ENCODE assay signal across 8 cellular contexts in genomic region chr2:121530563-121531334, GRCh38. TPM values are rescaled to one million over a fixed set of nuclear protein-coding genes. Genes with fewer than 3 reads are reported as not detected.
DNase-seq lines count a peak whose midpoint lies in the region; ATAC-seq and TF ChIP-seq lines count a peak whose summit lies in the region.

RNU4ATAC (plus strand) TSS chr2:121530880.

- intact Hi-C loops in Panc1 (cut with micrococcal nuclease; ENCODE audit: unreplicated experiment) = loop anchor here (2.0 to 5.0 kb wide), 2 partner anchors 122 to 188 kb away; no protein-coding TSS in a partner anchor
- intact Hi-C loops in naive thymus-derived CD4-positive, alpha-beta T cell (cut with micrococcal nuclease) = loop anchor here (1.0 to 5.0 kb wide), 10 partner anchors 66 to 1852 kb away; partner anchors contain the start of genes CLASP1 (in 2 of the 2), NIFK (in 2 of the 2), TSN (in 2 of the 2) and TMEM177 (in 1 of the 2)

- H3K36me3 Mint-ChIP-seq in naive thymus-derived CD4-positive, alpha-beta T cell = peaks cover 0 to 17% (median 5%) of the 10 kb centered on the region in 5 donors
- peaks cover 32 to 46% of the 10 kb centered on the region in 2 donors for H3K36me3 Mint-ChIP-seq in stimulated activated naive B cell treated with anti-CD40 and anti-IgM and Interleukin-4, amounts not matched to agents 10 μg/mL and 1 μg/mL and 100 μg/mL, for 72 hours

- peak within 1 kb of the TSS; percentile 93 for H3K9ac ChIP-seq in fibroblast of lung (ENCODE audit: insufficient read depth, low read length)

- H3K27me3 ChIP-seq in Panc1 (ENCODE audit: control insufficient read depth, insufficient read depth, low read length) (no peaks in the 10 kb centered on the region), fibroblast of lung (ENCODE audit: control insufficient read depth, insufficient read depth, low read length) (no peaks in the 10 kb centered on the region)
- H3K27me3 ChIP-seq in naive thymus-derived CD4-positive, alpha-beta T cell (ENCODE audit: control insufficient read depth in 2 of 2, insufficient read depth in 2 of 2, low read length in 2 of 2) = no peaks in the 10 kb centered on the region

- peaks cover 0 to 4% (median 0%) of the 10 kb centered on the region in 11 donors for H3K9me3 Mint-ChIP-seq in naive thymus-derived CD4-positive, alpha-beta T cell
- no peaks in the 10 kb centered on the region for H3K9me3 Mint-ChIP-seq in stimulated activated naive B cell treated with anti-CD40 and anti-IgM and Interleukin-4, amounts not matched to agents 10 μg/mL and 1 μg/mL and 100 μg/mL, for 72 hours

- peaks cover 5% of the 10 kb centered on the region; the same call in 1 of the 2 replicates for H3K36me3 ChIP-seq in Panc1 (ENCODE audit: control insufficient read depth, insufficient read depth, low read length)
- no peaks in the 10 kb centered on the region for H3K36me3 ChIP-seq in fibroblast of lung (ENCODE audit: control insufficient read depth, insufficient read depth, low read length)
- H3K36me3 ChIP-seq in naive thymus-derived CD4-positive, alpha-beta T cell (ENCODE audit: control insufficient read depth in 2 of 3, insufficient read depth in 3 of 3, low read length in 3 of 3) = peaks cover 0 to 6% (median 0%) of the 10 kb centered on the region in 3 experiments

- BruUV-seq in Panc1 (replicated peaks; lab: Mats Ljungman, UMichigan) = TSS peak; percentile 100

- ATAC-seq in GM21717 (IDR thresholded peaks at IDR 0.05; ENCODE audit: unreplicated experiment) (peak; percentile 78), Panc1 (peak; percentile 88)
- ATAC-seq in naive thymus-derived CD4-positive, alpha-beta T cell = peak; percentile 90
- peak; percentile 80 to 83 for ATAC-seq in stimulated activated naive B cell treated with anti-CD40 and anti-IgM and Interleukin-4, amounts not matched to agents 10 μg/mL and 1 μg/mL and 100 μg/mL, for 72 hours (replicated peaks)

- peak; percentile 98 for DNase-seq in DMS79 treated with DMSO at 0.1 percent for 48 hours (lab: John Stamatoyannopoulos, UW)
- DNase-seq in KBM-7 = peak; percentile 98
- peak; percentile 99 for DNase-seq in Panc1 (ENCODE audit: low read depth, low spot score)
- peak; percentile 75 for DNase-seq in activated T-helper 1 cell treated with Interleukin-2 at 50 U/mL for 16 hours (ENCODE audit: low read depth)
- DNase-seq in fibroblast of lung (ENCODE audit: low read depth in 2 of 2) = peak; percentile 99 to 100
- peak; percentile 79 to 93 (median 89) for DNase-seq in naive thymus-derived CD4-positive, alpha-beta T cell
- peak; percentile 87 for DNase-seq in stimulated activated naive B cell treated with anti-CD40 and anti-IgM and Interleukin-4, amounts not matched to agents 10 μg/mL and 1 μg/mL and 100 μg/mL, for 72 hours

- H3K27ac ChIP-seq in Panc1 (ENCODE audit: low read length) = peak within 1 kb of the TSS; percentile 96
- peak within 1 kb of the TSS; percentile 97 for H3K27ac ChIP-seq in fibroblast of lung (ENCODE audit: insufficient read depth, low read length)
- peak within 1 kb of the TSS; percentile 98 for H3K27ac ChIP-seq in naive thymus-derived CD4-positive, alpha-beta T cell (ENCODE audit: low read depth, low read length)

- H3K27me3 Mint-ChIP-seq in naive thymus-derived CD4-positive, alpha-beta T cell = no peaks in the 10 kb centered on the region
- no peaks in the 10 kb centered on the region for H3K27me3 Mint-ChIP-seq in stimulated activated naive B cell treated with anti-CD40 and anti-IgM and Interleukin-4, amounts not matched to agents 10 μg/mL and 1 μg/mL and 100 μg/mL, for 72 hours

- H3K9me3 ChIP-seq in Panc1 (ENCODE audit: control insufficient read depth, insufficient read depth, low read depth, low read length) (no peaks in the 10 kb centered on the region), fibroblast of lung (ENCODE audit: control insufficient read depth, insufficient read depth, low read depth, low read length) (no peaks in the 10 kb centered on the region)
- H3K9me3 ChIP-seq in naive thymus-derived CD4-positive, alpha-beta T cell (ENCODE audit: control insufficient read depth in 2 of 3, low read length in 3 of 3) = no peaks in the 10 kb centered on the region

- H3K4me3 ChIP-seq in Panc1 (ENCODE audit: low read depth in 2 of 2, low read length in 2 of 2) (peak within 1 kb of the TSS; percentile 79 to 80), fibroblast of lung (replicated peaks in 1 of 4; ENCODE audit: control extremely low read depth in 1 of 4, insufficient read depth in 1 of 4, low read depth in 3 of 4, low read length in 4 of 4) (peak within 1 kb of the TSS; percentile 71 to 87 (median 74))
- H3K4me3 ChIP-seq in naive thymus-derived CD4-positive, alpha-beta T cell (ENCODE audit: low read length) = peak within 1 kb of the TSS; percentile 99

- in situ Hi-C loops in KBM-7 (cut with MboI; ENCODE audit: low pct_unique_long_range_greater_than_20kb, low sequenced_read_pairs) = no loop called here
- in situ Hi-C loops in Panc1 (cut with HindIII; ENCODE audit: low pct_unique_long_range_greater_than_20kb, low sequenced_read_pairs) = no loop called here

- H3K79me2 ChIP-seq in fibroblast of lung (ENCODE audit: control insufficient read depth, insufficient read depth, low read length) = peaks cover 22% of the 10 kb centered on the region

- peaks cover 19 to 64% (median 45%) of the 10 kb centered on the region in 7 donors for H3K4me1 Mint-ChIP-seq in naive thymus-derived CD4-positive, alpha-beta T cell
- peaks cover 33 to 67% of the 10 kb centered on the region in 2 donors for H3K4me1 Mint-ChIP-seq in stimulated activated naive B cell treated with anti-CD40 and anti-IgM and Interleukin-4, amounts not matched to agents 10 μg/mL and 1 μg/mL and 100 μg/mL, for 72 hours

- H3K4me1 ChIP-seq in Panc1 (ENCODE audit: control insufficient read depth, insufficient read depth, low read length) (peaks cover 32% of the 10 kb centered on the region), fibroblast of lung (ENCODE audit: control insufficient read depth, extremely low read depth, insufficient read depth, low read length) (no peaks in the 10 kb centered on the region)
- H3K4me1 ChIP-seq in naive thymus-derived CD4-positive, alpha-beta T cell (ENCODE audit: control insufficient read depth in 2 of 2, insufficient read depth in 2 of 2, low read length in 2 of 2) = peaks cover 9 to 11% of the 10 kb centered on the region in 2 donors

- H3K27ac Mint-ChIP-seq in naive thymus-derived CD4-positive, alpha-beta T cell = peak within 1 kb of the TSS; percentile 95 to 100 (median 99)
- H3K27ac Mint-ChIP-seq in stimulated activated naive B cell treated with anti-CD40 and anti-IgM and Interleukin-4, amounts not matched to agents 10 μg/mL and 1 μg/mL and 100 μg/mL, for 72 hours = peak within 1 kb of the TSS; percentile 98

- CTCF ChIA-PET in Panc1 (lab: Charles Lee) = interaction anchor here (0.5 to 1.2 kb wide), 3 partner anchors 69 to 297 kb away, joined by 3 read pairs; no protein-coding TSS in a partner anchor
- CTCF ChIA-PET in naive thymus-derived CD4-positive, alpha-beta T cell (lab: Charles Lee) = interaction anchor here (0.5 to 1.4 kb wide), 12 partner anchors 9 to 456 kb away, joined by 3 to 6 read pairs (median 3); partner anchors contain the start of gene CLASP1

- H3K4me2 ChIP-seq in fibroblast of lung (ENCODE audit: extremely low read depth, insufficient read depth, low read length) = peak within 1 kb of the TSS; percentile 80

- peak within 1 kb of the TSS; percentile 85 to 99 (median 96) for H3K4me3 Mint-ChIP-seq in naive thymus-derived CD4-positive, alpha-beta T cell
- peak within 1 kb of the TSS; percentile 94 to 96 for H3K4me3 Mint-ChIP-seq in stimulated activated naive B cell treated with anti-CD40 and anti-IgM and Interleukin-4, amounts not matched to agents 10 μg/mL and 1 μg/mL and 100 μg/mL, for 72 hours

- POLR2A ChIA-PET in Panc1 (lab: Charles Lee) = interaction anchor here (0.5 to 1.8 kb wide), 5 partner anchors 118 to 225 kb away, joined by 4 to 12 read pairs (median 6); partner anchors contain the start of genes CLASP1 and TSN
- POLR2A ChIA-PET in naive thymus-derived CD4-positive, alpha-beta T cell (lab: Charles Lee) = interaction anchor here (0.6 to 4.2 kb wide), 16 partner anchors 10 to 1836 kb away, joined by 3 to 64 read pairs (median 6); partner anchors contain the start of genes CLASP1, NIFK and TSN

- no peaks in the 10 kb centered on the region for H4K20me1 ChIP-seq in fibroblast of lung (ENCODE audit: control insufficient read depth, extremely low read depth, insufficient read depth, low read length)

- peak within 1 kb of the TSS; percentile 81 for H2AFZ ChIP-seq in fibroblast of lung (ENCODE audit: low read length)

- peak; percentile 58 for TF ChIP-seq CTCF in Panc1 (IDR thresholded peaks at IDR 0.05)
- peak; percentile 53 to 67 for TF ChIP-seq CTCF in fibroblast of lung (conservative IDR thresholded peaks at IDR 0.05 in 1 of 2, IDR thresholded peaks at IDR 0.05 in 1 of 2; ENCODE audit: low read depth in 1 of 2, low read length in 2 of 2)

RNA-seq across cellular contexts. Expression of gene RNU4ATAC, which starts in this region (rescaled TPM):
- total RNA-seq in Panc1 (2021; ENCODE audit: unreplicated experiment) (not detected), fibroblast of lung (under 0.01 TPM in 1 of 2 replicates, not detected in the other)
- polyA plus RNA-seq in Panc1 (2012; ENCODE audit: insufficient read length) = 9.3 TPM
- polyA plus RNA-seq in fibroblast of lung = not detected in 2 replicates
- not detected in 2 replicates for polyA plus RNA-seq in fibroblast of lung (2012)
- polyA minus RNA-seq in fibroblast of lung (ENCODE audit: low replicate concordance) = under 0.01 TPM in 2 replicates
- total RNA-seq in naive thymus-derived CD4-positive, alpha-beta T cell = not detected
- polyA plus RNA-seq in naive thymus-derived CD4-positive, alpha-beta T cell = not detected

Comparison
In these comparisons a context has a peak if more than half of its experiments do, and no peak if none do; other contexts are left out.
1. Peak in every context shown above with its lines: DNase-seq, ATAC-seq, H3K4me3 ChIP-seq and H3K27ac ChIP-seq.
2. Peak in DNase-seq, H3K4me3 ChIP-seq, H3K27ac ChIP-seq, H3K9ac ChIP-seq and H3K4me2 ChIP-seq in fibroblast of lung; RNA of the gene not detected or under 1 TPM.
3. Peak in DNase-seq, ATAC-seq, H3K4me3 ChIP-seq and H3K27ac ChIP-seq in naive thymus-derived CD4-positive, alpha-beta T cell; RNA of the gene not detected or under 1 TPM.